8 cellular contexts compared by ENCODE assay signal in the genomic region with DNA sequence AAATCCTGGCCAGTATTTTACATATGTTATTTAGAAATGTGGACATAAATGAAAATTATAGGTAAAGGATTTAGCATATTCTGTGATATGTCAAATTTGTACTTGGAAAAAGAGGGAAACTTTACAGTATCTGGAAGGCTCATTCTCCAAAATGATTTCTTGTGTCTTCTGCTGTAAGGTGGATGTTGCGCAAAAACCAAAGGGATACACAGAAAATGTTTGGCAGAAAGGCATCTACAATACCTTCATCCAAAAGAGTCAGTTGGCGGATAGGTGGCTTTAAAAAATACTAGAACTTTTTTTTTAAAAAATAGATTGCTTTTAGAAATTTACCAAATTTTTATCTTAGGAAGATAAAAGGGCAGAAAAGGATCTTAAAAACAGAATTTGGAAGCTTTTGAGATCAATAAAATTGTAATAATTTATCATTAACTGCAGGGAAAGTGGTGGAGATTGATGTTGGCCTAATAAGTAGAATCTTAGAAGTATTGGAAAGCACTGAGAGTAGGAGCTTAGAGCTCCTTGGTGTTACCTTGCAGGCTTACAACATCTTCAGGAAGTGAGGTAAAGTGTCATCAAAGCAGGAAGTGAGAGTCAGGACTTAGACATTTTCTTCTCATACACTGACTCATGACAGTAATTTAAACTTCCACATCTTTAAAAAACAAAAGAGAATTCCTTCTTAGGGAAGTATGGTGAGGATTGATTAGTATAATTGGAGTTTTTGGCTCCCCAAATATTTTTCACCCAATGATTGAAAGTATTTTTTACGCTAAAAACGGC. TPM values are rescaled to one million over a fixed set of nuclear protein-coding genes. Genes with fewer than 3 reads are reported as not detected.
DNase-seq lines count a peak whose midpoint lies in the region; ATAC-seq and TF ChIP-seq lines count a peak whose summit lies in the region.

No MANE protein-coding gene starts in this region.

- H3F3A ChIP-seq in PC-9 (ENCODE audit: insufficient read depth, low read depth), result peaks cover 43% of the 10 kb centered on the region

- H3K27me3 ChIP-seq in PC-9 (ENCODE audit: insufficient read depth, low read depth) (no peaks in the 10 kb centered on the region), skeletal muscle satellite cell (ENCODE audit: control insufficient read depth, insufficient read depth, low read length) (no peaks in the 10 kb centered on the region)

- no peaks in the 10 kb centered on the region for H3K27me3 Mint-ChIP-seq in activated T-cell treated with anti-CD3 and anti-CD28 coated beads, Interleukin-2, amount 50 U/mL, for 4 hours (ENCODE audit: low read depth)

- peaks cover 40% of the 10 kb centered on the region for H3K36me3 ChIP-seq in PC-9 (ENCODE audit: low read depth)
- peaks cover 43% of the 10 kb centered on the region for H3K36me3 ChIP-seq in skeletal muscle satellite cell (ENCODE audit: insufficient read depth, low read length)

- POLR2A ChIA-PET in PC-9 (lab: Charles Lee; ENCODE audit: unreplicated experiment), result interaction anchor here (0.6 to 1.5 kb wide), 8 partner anchors 9 to 877 kb away, joined by 3 to 9 read pairs (median 4); partner anchors contain the start of gene CAVIN2

- H3K9me2 ChIP-seq in PC-9 (ENCODE audit: insufficient read depth), result no peaks in the 10 kb centered on the region

- H3K27ac ChIP-seq in PC-9, result peak overlapping the region; percentile 98

- H3K4me1 ChIP-seq in PC-9 (replicated peaks; ENCODE audit: insufficient read depth) (peaks cover 54% of the 10 kb centered on the region), skeletal muscle satellite cell (ENCODE audit: control insufficient read depth, insufficient read depth, low read length) (peaks cover 48% of the 10 kb centered on the region)

- H3K9me3 ChIP-seq in PC-9 (ENCODE audit: insufficient read depth, low read depth), result no peaks in the 10 kb centered on the region
- H3K9me3 ChIP-seq in skeletal muscle satellite cell (replicated peaks; ENCODE audit: low read length), result no peaks in the 10 kb centered on the region

- no peaks in the 10 kb centered on the region for H4K20me1 ChIP-seq in PC-9 (ENCODE audit: insufficient read depth)

- peaks cover 33% of the 10 kb centered on the region for H3K36me3 Mint-ChIP-seq in activated T-cell treated with anti-CD3 and anti-CD28 coated beads, Interleukin-2, amount 50 U/mL, for 4 hours (ENCODE audit: insufficient read depth)

- H3K4me2 ChIP-seq in PC-9 (peak overlapping the region; percentile 96), skeletal muscle satellite cell (ENCODE audit: low read length) (peak overlapping the region; percentile 93)

- peaks cover 62% of the 10 kb centered on the region for H3K4me1 Mint-ChIP-seq in activated T-cell treated with anti-CD3 and anti-CD28 coated beads, Interleukin-2, amount 50 U/mL, for 4 hours (ENCODE audit: low read depth)

- no peak for TF ChIP-seq CTCF in PC-9 (conservative IDR thresholded peaks at IDR 0.05)

- H3K79me2 ChIP-seq in PC-9 (ENCODE audit: low read depth), result peaks cover 54% of the 10 kb centered on the region

- peak in 1 of 2 donors; percentile 11 for ATAC-seq in activated T-cell treated with anti-CD3 and anti-CD28 coated beads, Interleukin-2, amount 50 U/mL, for 4 hours
- peak; percentile 18 for ATAC-seq in HG02973 (IDR thresholded peaks at IDR 0.05; ENCODE audit: unreplicated experiment)

- peaks cover 3% of the 10 kb centered on the region for H3K9me3 Mint-ChIP-seq in activated T-cell treated with anti-CD3 and anti-CD28 coated beads, Interleukin-2, amount 50 U/mL, for 4 hours

- intact Hi-C loops in PC-9 (cut with micrococcal nuclease; ENCODE audit: unreplicated experiment), result no loop called here

- H3K4me3 Mint-ChIP-seq in activated T-cell treated with anti-CD3 and anti-CD28 coated beads, Interleukin-2, amount 50 U/mL, for 4 hours, result peak overlapping the region; percentile 96

- DNase-seq in activated T-cell treated with anti-CD3 and anti-CD28 coated beads, Interleukin-2, amount 50 U/mL, for 4 hours, result no peak
- no peak for DNase-seq in activated T-cell treated with anti-CD3 and anti-CD28 coated beads, Interleukin-2, amount 50 U/mL, for 1 hour
- DNase-seq in PC-9 (peak in 1 of 2 experiments; percentile 86), UCSD-AML1 (lab: John Stamatoyannopoulos, UW; ENCODE audit: unreplicated experiment) (no peak), NCI-H748 (lab: John Stamatoyannopoulos, UW; ENCODE audit: unreplicated experiment) (no peak)
- DNase-seq in effector CD4-positive, alpha-beta T cell, result peak; percentile 21

- H3K9ac ChIP-seq in skeletal muscle satellite cell (ENCODE audit: low read depth, low read length), result peak overlapping the region; percentile 73

- no peak overlapping the region for H2AFZ ChIP-seq in PC-9

- H3K4me3 ChIP-seq in PC-9, result peak overlapping the region; percentile 75
- H3K4me3 ChIP-seq in skeletal muscle satellite cell (ENCODE audit: low read length), result peak overlapping the region; percentile 88

- CTCF ChIA-PET in PC-9 (lab: Charles Lee), result no interaction called here

- BruUV-seq in PC-9 (replicated peaks; lab: Mats Ljungman, UMichigan), result TSS peak; percentile 35

RNA-seq across cellular contexts. Expression of gene NABP1, which starts 2.1 kb away (rescaled TPM):
- total RNA-seq in activated T-cell treated with anti-CD3 and anti-CD28 coated beads, Interleukin-2, amount 50 U/mL, for 4 hours, result 10 to 100 TPM; 47.8 to 55.3 (median 52.2) TPM
- total RNA-seq in PC-9 (2021), result 39.0 and 46.5 TPM in 2 replicates
- total RNA-seq in skeletal muscle satellite cell (2012; rRNA removed), result 62.9 and 107 TPM in 2 replicates
